In the genomic region with DNA sequence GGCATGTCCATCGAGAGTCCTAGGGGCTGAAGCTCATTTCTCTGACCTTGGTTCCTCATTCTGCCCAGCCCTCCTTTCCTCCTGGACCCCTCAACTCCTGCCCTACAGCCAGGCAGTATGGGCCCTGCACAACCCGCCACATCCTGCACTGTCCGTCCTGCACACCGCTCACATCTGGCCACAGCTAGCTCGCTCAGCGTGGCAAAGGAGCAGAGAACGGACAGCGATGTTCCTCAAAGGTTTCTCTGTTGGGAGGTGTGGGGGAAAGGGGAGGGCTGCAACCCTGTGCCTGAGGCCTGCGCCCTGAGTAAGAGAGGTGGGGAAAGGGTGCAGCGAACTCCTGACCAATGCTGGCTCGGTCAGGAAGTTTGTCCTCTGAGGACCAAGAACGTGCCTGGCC, we compare ENCODE assay signal across 19 cellular contexts.
DNase-seq lines count a peak whose midpoint lies in the region; ATAC-seq and TF ChIP-seq lines count a peak whose summit lies in the region.
"Had no signal": no experiment of that assay in that cellular context is flagged by ENCODE, and none has a peak within 500 bp of the region (broad histone marks: within the 10 kb centered on the region; RNA-seq: fewer than 3 reads in every experiment).

No MANE protein-coding gene starts in this region.

- peaks cover 21% of the 10 kb centered on the region for H3K4me1 Mint-ChIP-seq in progenitor cell of endocrine pancreas (ENCODE audit: low read depth)
- H3K4me1 Mint-ChIP-seq: B cell; CD4-positive, CD25-positive, alpha-beta regulatory T cell had no signal

- H3K27me3 Mint-ChIP-seq in progenitor cell of endocrine pancreas: peaks cover 8% of the 10 kb centered on the region

- no peak for TF ChIP-seq EP300 in esophagus muscularis mucosa (IDR thresholded peaks at IDR 0.05)

- no peak for ATAC-seq in GM21619 (IDR thresholded peaks at IDR 0.05; ENCODE audit: unreplicated experiment)
- ATAC-seq: CD8-positive, alpha-beta T cell; HCT116 had no signal

- TF ChIP-seq CTCF in esophagus muscularis mucosa (IDR thresholded peaks at IDR 0.05) (no peak), progenitor cell of endocrine pancreas (IDR thresholded peaks at IDR 0.05; ENCODE audit: unreplicated experiment) (no peak)

- H3K27me3 ChIP-seq in esophagus muscularis mucosa: no peaks in the 10 kb centered on the region
- H3K27me3 ChIP-seq: BLaER1 had no signal

- H3K27ac Mint-ChIP-seq in progenitor cell of endocrine pancreas: peak overlapping the region; percentile 12
- H3K27ac Mint-ChIP-seq: B cell; CD4-positive, CD25-positive, alpha-beta regulatory T cell; CD8-positive, alpha-beta T cell; H9 had no signal

- DNase-seq in RPMI8226 (peak; percentile 67), esophagus muscularis mucosa (ENCODE audit: extremely low spot score) (peak; percentile 70), progenitor cell of endocrine pancreas (ENCODE audit: low spot score, unreplicated experiment) (no peak), substantia nigra (lab: John Stamatoyannopoulos, UW) (no peak), NCI-H1436 (lab: John Stamatoyannopoulos, UW) (no peak), D341Med (ENCODE audit: low spot score) (no peak), H4 (ENCODE audit: low spot score) (no peak)
- DNase-seq: CD4-positive, CD25-positive, alpha-beta regulatory T cell; CD8-positive, alpha-beta T cell; DMS53; DMS79 treated with DMSO at 0.1 percent for 48 hours; GF-D8; GOT3; H9 had no signal

- no peaks in the 10 kb centered on the region for H3K36me3 Mint-ChIP-seq in progenitor cell of endocrine pancreas (ENCODE audit: insufficient read depth)
- H3K36me3 Mint-ChIP-seq: CD4-positive, CD25-positive, alpha-beta regulatory T cell; CD8-positive, alpha-beta T cell had no signal

- H3K4me3 ChIP-seq in esophagus muscularis mucosa: no peak overlapping the region
- H3K4me3 ChIP-seq: BLaER1 had no signal

- H3K27ac ChIP-seq in esophagus muscularis mucosa (replicated peaks in 1 of 4) (no peak overlapping the region), substantia nigra (ENCODE audit: low read depth, low read length, poor library complexity, severe bottlenecking) (peak overlapping the region; percentile 62)
- H3K27ac ChIP-seq: BLaER1, C4-2B had no signal

- H3K9me3 ChIP-seq in esophagus muscularis mucosa: no peaks in the 10 kb centered on the region
- H3K9me3 ChIP-seq: BLaER1 had no signal

- H3K36me3 ChIP-seq in esophagus muscularis mucosa: no peaks in the 10 kb centered on the region
- H3K36me3 ChIP-seq: BLaER1 had no signal

- H3K4me3 Mint-ChIP-seq in progenitor cell of endocrine pancreas (ENCODE audit: low read depth): no peak overlapping the region
- H3K4me3 Mint-ChIP-seq: B cell; CD4-positive, CD25-positive, alpha-beta regulatory T cell; CD8-positive, alpha-beta T cell; H9 had no signal

- TF ChIP-seq POLR2A in esophagus muscularis mucosa (IDR thresholded peaks at IDR 0.05; ENCODE audit: low read depth): no peak

- no peaks in the 10 kb centered on the region for H3K9me3 Mint-ChIP-seq in progenitor cell of endocrine pancreas (ENCODE audit: low read depth)
- H3K9me3 Mint-ChIP-seq: CD4-positive, CD25-positive, alpha-beta regulatory T cell; CD8-positive, alpha-beta T cell; H9 had no signal

- H3K4me1 ChIP-seq in esophagus muscularis mucosa: peaks cover 8 to 30% (median 25%) of the 10 kb centered on the region in 4 donors
- H3K4me1 ChIP-seq: BLaER1 had no signal

- WGBS in esophagus muscularis mucosa: 93% methylated on average over 12 of the region's 12 CpGs

- intact Hi-C loops in esophagus muscularis mucosa (cut with DNase I): no loop called here

Comparison
In these comparisons a context has a peak if more than half of its experiments do, and no peak if none do; other contexts are left out.
1. DNase-seq: peak in RPMI8226 (single experiment) and esophagus muscularis mucosa (single experiment); none in progenitor cell of endocrine pancreas (single experiment), substantia nigra (0 of 49), NCI-H1436 (single experiment), D341Med (single experiment) and H4 (single experiment).